Comparison of ENCODE assay signal across 8 cellular contexts in the genomic region with DNA sequence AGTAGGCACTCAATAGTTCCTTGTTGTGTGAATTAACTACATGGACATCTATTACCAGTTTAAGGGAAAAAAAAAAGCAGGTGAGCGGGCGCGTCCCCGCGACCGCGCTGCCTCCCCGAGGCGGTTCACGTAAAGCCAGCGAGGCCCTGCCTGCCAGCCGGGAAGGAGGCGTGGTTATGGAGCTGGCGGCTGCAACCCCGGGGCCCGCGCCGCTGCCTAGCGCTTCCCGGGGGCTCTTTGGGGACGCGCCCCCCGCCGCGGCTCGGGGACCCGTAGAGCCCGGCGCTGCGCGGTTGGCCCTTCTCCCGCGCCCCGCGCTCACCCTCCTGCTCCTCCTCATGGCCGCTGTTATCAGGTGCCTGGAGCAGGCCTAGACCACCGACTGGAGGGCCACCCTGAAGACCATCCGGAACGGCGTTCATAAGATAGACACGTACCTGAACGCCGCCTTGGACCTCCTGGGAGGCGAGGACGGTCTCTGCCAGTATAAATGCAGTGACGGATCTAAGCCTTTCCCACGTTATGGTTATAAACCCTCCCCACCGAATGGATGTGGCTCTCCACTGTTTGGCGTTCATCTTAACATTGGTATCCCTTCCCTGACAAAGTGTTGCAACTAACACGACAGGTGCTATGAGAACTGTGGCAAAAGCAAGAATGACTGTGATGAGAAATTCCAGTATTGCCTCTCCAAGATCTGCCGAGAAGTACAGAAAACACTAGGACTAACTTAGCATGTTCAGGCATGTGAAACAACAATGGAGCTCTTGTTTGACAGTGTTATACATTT. TPM values are rescaled to one million over a fixed set of nuclear protein-coding genes. Genes with fewer than 3 reads are reported as not detected.
DNase-seq lines count a peak whose midpoint lies in the region; ATAC-seq and TF ChIP-seq lines count a peak whose summit lies in the region.

No MANE protein-coding gene starts in this region.

- peaks cover 11 to 46% (median 30%) of the 10 kb centered on the region in 6 donors for H3K4me1 ChIP-seq in spleen

- ATAC-seq in GM21360 (IDR thresholded peaks at IDR 0.05; ENCODE audit: unreplicated experiment) (no peak), HG03432 (IDR thresholded peaks at IDR 0.05; ENCODE audit: unreplicated experiment) (no peak)

- WGBS in spleen, 5 donors, result 11 to 13% (median 11%) methylated on average over 24 to 51 of the region's 51 CpGs

- no peak for TF ChIP-seq POLR2A in spleen (IDR thresholded peaks at IDR 0.05)

- peak; percentile 49 for DNase-seq in EH (ENCODE audit: low read depth)
- DNase-seq in NCI-H1092 treated with DMSO at 0.1 percent for 48 hours (lab: John Stamatoyannopoulos, UW), result peak; percentile 60
- DNase-seq in T-helper 22 cell (ENCODE audit: low read depth), result peak; percentile 45
- DNase-seq in brain microvascular endothelial cell, result peak; percentile 14
- peak; percentile 77 for DNase-seq in iPS-NIHi7 (ENCODE audit: extremely low spot score)
- DNase-seq in spleen, result peak; percentile 90

- no peaks in the 10 kb centered on the region for H3K27me3 ChIP-seq in brain microvascular endothelial cell (replicated peaks)
- H3K27me3 ChIP-seq in spleen (replicated peaks in 1 of 7), result peaks cover 0 to 5% (median 0%) of the 10 kb centered on the region in 7 donors

- no peak overlapping the region for H3K27ac ChIP-seq in brain microvascular endothelial cell
- no peak overlapping the region for H3K27ac ChIP-seq in spleen

- peaks cover 2% of the 10 kb centered on the region for H3K36me3 ChIP-seq in brain microvascular endothelial cell (replicated peaks)
- peaks cover 0 to 27% (median 0%) of the 10 kb centered on the region in 6 donors for H3K36me3 ChIP-seq in spleen

- H3K4me3 ChIP-seq in brain microvascular endothelial cell (ENCODE audit: low read depth, low read length), result peak overlapping the region; percentile 47
- peak overlapping the region; percentile 14 to 64 (median 34) for H3K4me3 ChIP-seq in spleen

- no peaks in the 10 kb centered on the region for H3K9me3 ChIP-seq in spleen

- intact Hi-C loops in spleen (cut with DNase I; ENCODE audit: low total_unique reads), result no loop called here

- in situ Hi-C loops in brain microvascular endothelial cell (cut with HindIII; ENCODE audit: low pct_ligation_motif_present, low sequenced_read_pairs), result no loop called here

- TF ChIP-seq CTCF in brain microvascular endothelial cell (IDR thresholded peaks at IDR 0.05; ENCODE audit: low read depth, low read length, missing control alignments) (peak; percentile 35), spleen (IDR thresholded peaks at IDR 0.05 in 8 of 11, conservative IDR thresholded peaks at IDR 0.05 in 3 of 11) (peak in 2 of 11 experiments; percentile 24 to 26)

RNA-seq across cellular contexts. Expression of a gene that starts 2.6 kb away (rescaled TPM):
- 10 to 100 TPM; 29.8 to 44.0 (median 36.2) TPM for total RNA-seq in spleen
- 10 to 100 TPM; 14.8 to 23.2 (median 14.9) TPM for polyA plus RNA-seq in spleen

RNA-seq across cellular contexts. Expression of a gene that starts 35.6 kb away (rescaled TPM):
- 1 to 10 TPM in 5 of 7 donors, under 1 TPM in 2; 0.60 to 5.4 (median 2.7) TPM for total RNA-seq in spleen
- polyA plus RNA-seq in spleen, result 1 to 10 TPM; 1.0 to 1.6 (median 1.3) TPM

RNA-seq across cellular contexts. Expression of a gene that starts 35.8 kb away (rescaled TPM):
- 10 to 100 TPM; 21.7 to 50.4 (median 41.7) TPM for total RNA-seq in spleen
- 10 to 100 TPM; 13.8 to 18.1 (median 15.2) TPM for polyA plus RNA-seq in spleen

Comparison
In these comparisons a context has a peak if more than half of its experiments do, and no peak if none do; other contexts are left out.
1. DNase-seq: peak in every context shown above with its lines; median percentile 90 in spleen; 77 in iPS-NIHi7; 60 in NCI-H1092 treated with DMSO at 0.1 percent for 48 hours; 49 in EH; 45 in T-helper 22 cell; 14 in brain microvascular endothelial cell.